Comparison of ENCODE assay signal across 24 cellular contexts in genomic region chr4:96131186-96131585, GRCh38.
"Had no signal": no experiment of that assay in that cellular context is flagged by ENCODE, and none has a peak within 500 bp of the region (broad histone marks: within the 10 kb centered on the region; RNA-seq: fewer than 3 reads in every experiment).

No MANE protein-coding gene starts in this region.

- H3K4me3 ChIP-seq: coronary artery, dorsolateral prefrontal cortex, esophagus muscularis mucosa, gastrocnemius medialis, heart right ventricle, left lung, lower lobe of right lung had no signal

- H3K27ac ChIP-seq: coronary artery, dorsolateral prefrontal cortex, esophagus muscularis mucosa, gastrocnemius medialis, heart right ventricle, left lung, lower lobe of right lung had no signal

- H3K4me1 ChIP-seq: esophagus muscularis mucosa, gastrocnemius medialis, heart right ventricle, left lung, lower lobe of right lung had no signal

- H3K36me3 Mint-ChIP-seq: naive B cell had no signal

- DNase-seq: dermis blood vessel endothelial cell; dorsolateral prefrontal cortex; effector CD4-positive, alpha-beta T cell; effector memory CD4-positive, alpha-beta T cell; foreskin fibroblast; foreskin melanocyte; gastrocnemius medialis; glutamatergic neuron; head of caudate nucleus; heart right ventricle; hippocampal formation; left cardiac atrium; left lung; left ventricle myocardium superior; lower lobe of right lung; mesenchymal stem cell; midbrain; naive B cell had no signal

- H3K27me3 Mint-ChIP-seq: naive B cell had no signal

- H3K9me3 ChIP-seq: esophagus muscularis mucosa, gastrocnemius medialis, lower lobe of right lung had no signal

- H3K27me3 ChIP-seq: dorsolateral prefrontal cortex, gastrocnemius medialis, heart right ventricle, left lung had no signal

- H3K4me1 Mint-ChIP-seq: naive B cell had no signal

- FAIRE-seq: colon, endothelial cell of umbilical vein, islet of Langerhans, keratinocyte had no signal

- H3K36me3 ChIP-seq: esophagus muscularis mucosa, gastrocnemius medialis, heart right ventricle, left lung, lower lobe of right lung had no signal
